Comparison of ENCODE assay signal across 1 cellular context in genomic region chr12:94101902-94102660, GRCh38.
TF ChIP-seq lines count a peak whose summit lies in the region.

No MANE protein-coding gene starts in this region.

TF ChIP-seq in neural cell, 6 proteins besides CTCF, POLR2A, EP300 and RAD21:
- TF ChIP-seq REST (IDR thresholded peaks at IDR 0.05; ENCODE audit: borderline replicate concordance) (no peak), SMC3 (conservative IDR thresholded peaks at IDR 0.05; ENCODE audit: poor library complexity) (peak; percentile 98), TAF1 (IDR thresholded peaks at IDR 0.05; ENCODE audit: low read depth) (no peak), MXI1 (conservative IDR thresholded peaks at IDR 0.05; ENCODE audit: poor library complexity, severe bottlenecking) (peak; percentile 6), POLR2AphosphoS5 (IDR thresholded peaks at IDR 0.05) (no peak), EZH2 (IDR thresholded peaks at IDR 0.05; ENCODE audit: borderline replicate concordance, insufficient read depth, low read length, poor library complexity, severe bottlenecking) (no peak)
TF ChIP-seq in neural cell: peak in this region for 2.
